In genomic region chr17:74977802-74978201, GRCh38 we compare ENCODE assay signal across 22 cellular contexts. TPM values are rescaled to one million over a fixed set of nuclear protein-coding genes. Genes with fewer than 3 reads are reported as not detected.
DNase-seq lines count a peak whose midpoint lies in the region; ATAC-seq, FAIRE-seq and TF ChIP-seq lines count a peak whose summit lies in the region.
"Had no signal": no experiment of that assay in that cellular context is flagged by ENCODE, and none has a peak within 500 bp of the region (broad histone marks: within the 10 kb centered on the region; RNA-seq: fewer than 3 reads in every experiment).

No MANE protein-coding gene starts in this region.

- H3K27me3 Mint-ChIP-seq in nephron (ENCODE audit: low read depth), result peaks cover 51% of the 10 kb centered on the region

- no peak overlapping the region for H2AFZ ChIP-seq in K562 (ENCODE audit: low read depth, low read length)
- no peak overlapping the region for H2AFZ ChIP-seq in osteoblast (ENCODE audit: low read length)
- H2AFZ ChIP-seq: GM23338 had no signal

- H3K9ac ChIP-seq in K562 (ENCODE audit: insufficient read depth in 1 of 2, low read depth in 2 of 2, low read length in 2 of 2), result no peak overlapping the region

- no peak overlapping the region for H3K27ac Mint-ChIP-seq in nephron
- H3K27ac Mint-ChIP-seq: CD4-positive, alpha-beta memory T cell; GM23338 had no signal

- H3K4me3 ChIP-seq in SJCRH30 (no peak overlapping the region), K562 (no peak overlapping the region), osteoblast (ENCODE audit: insufficient read depth, low read length) (no peak overlapping the region)
- H3K4me3 ChIP-seq: GM12878, GM23338, HAP-1 had no signal

- BruUV-seq in K562 (replicated peaks; lab: Mats Ljungman, UMichigan), result no TSS peak

- peak overlapping the region; percentile 44 for H3K27ac ChIP-seq in SJCRH30
- no peak overlapping the region for H3K27ac ChIP-seq in K562 (ENCODE audit: extremely low read depth, low read depth, low read length)
- H3K27ac ChIP-seq in osteoblast (ENCODE audit: low read depth, low read length), result no peak overlapping the region

- H3K4me1 ChIP-seq in SJCRH30 (peaks cover 5% of the 10 kb centered on the region), K562 (replicated peaks in 1 of 2; ENCODE audit: control insufficient read depth in 2 of 2, insufficient read depth in 2 of 2, low read length in 2 of 2) (peaks cover 21 to 38% of the 10 kb centered on the region in 2 experiments), osteoblast (ENCODE audit: insufficient read depth, low read length) (peaks cover 13% of the 10 kb centered on the region)

- no peaks in the 10 kb centered on the region for H3K9me3 Mint-ChIP-seq in nephron
- H3K9me3 Mint-ChIP-seq: GM23338 had no signal

- H3K4me2 ChIP-seq in K562 (ENCODE audit: insufficient read depth, low read length), result no peak overlapping the region
- no peak overlapping the region for H3K4me2 ChIP-seq in osteoblast (ENCODE audit: insufficient read depth, low read length)
- H3K4me2 ChIP-seq: GM23338 had no signal

- DNase-seq in SJCRH30 (no peak), K562 (ENCODE audit: extremely low read depth in 1 of 4, low spot score in 3 of 4) (no peak), osteoblast (ENCODE audit: insufficient read length, low spot score, missing footprints) (peak; percentile 76), SHP77 (lab: John Stamatoyannopoulos, UW) (no peak), H54 (ENCODE audit: insufficient read length, low spot score) (no peak), retina (no peak)
- DNase-seq: C1 segment of cervical spinal cord; Caco-2; CD4-positive, alpha-beta memory T cell; DMS153; DND-41 had no signal

- in situ Hi-C loops in K562 (cut with MboI), result no loop called here

- 55% methylated on average over 2 of the region's 3 CpGs for WGBS in K562 (ENCODE audit: insufficient coverage, low coverage, missing lambda C conversion rate)

- H3K4me1 Mint-ChIP-seq in nephron, result peaks cover 9% of the 10 kb centered on the region

- no peaks in the 10 kb centered on the region for H3K9me1 ChIP-seq in K562 (ENCODE audit: control insufficient read depth, insufficient read depth, low read length)

- H3K9me3 ChIP-seq in SJCRH30 (replicated peaks) (no peaks in the 10 kb centered on the region), K562 (replicated peaks; ENCODE audit: control insufficient read depth, insufficient read depth, low read depth, low read length) (no peaks in the 10 kb centered on the region), osteoblast (ENCODE audit: low read depth, low read length) (no peaks in the 10 kb centered on the region)
- H3K9me3 ChIP-seq: Caco-2, HAP-1 had no signal

- H4K20me1 ChIP-seq in K562 (replicated peaks; ENCODE audit: control insufficient read depth, insufficient read depth, low read length), result no peaks in the 10 kb centered on the region
- H4K20me1 ChIP-seq in osteoblast (ENCODE audit: insufficient read depth, low read length), result no peaks in the 10 kb centered on the region

- ATAC-seq in K562 (no peak), HG03025 (IDR thresholded peaks at IDR 0.05; ENCODE audit: low FRiP score, unreplicated experiment) (no peak)
- ATAC-seq: GM12878, GM23338 had no signal

- H3K36me3 ChIP-seq in SJCRH30, result no peaks in the 10 kb centered on the region
- H3K36me3 ChIP-seq in K562 (ENCODE audit: control insufficient read depth, insufficient read depth, low read length), result no peaks in the 10 kb centered on the region
- H3K36me3 ChIP-seq in osteoblast (ENCODE audit: insufficient read depth, low read length), result no peaks in the 10 kb centered on the region
- H3K36me3 ChIP-seq: HAP-1 had no signal

- TF ChIP-seq POLR2A in K562 (conservative IDR thresholded peaks at IDR 0.05) (no peak), H54 (IDR thresholded peaks at IDR 0.05; ENCODE audit: low read depth, low read length) (no peak)

- peak overlapping the region in 2 of 3 experiments; percentile 59 to 73 for H3K4me3 Mint-ChIP-seq in nephron
- H3K4me3 Mint-ChIP-seq: CD4-positive, alpha-beta memory T cell; GM23338 had no signal

- TF ChIP-seq RAD21 in K562 (CRISPR knock-in tag; conservative IDR thresholded peaks at IDR 0.05 in 1 of 2, IDR thresholded peaks at IDR 0.05 in 1 of 2), result no peak

- POLR2A ChIA-PET in K562 (lab: Yijun Ruan, JAX), result interaction anchor here (0.6 kb wide), 1 partner anchor 1294 kb away, joined by 4 read pairs; no protein-coding TSS in a partner anchor

- CTCF ChIA-PET in K562 (lab: Yijun Ruan, JAX; ENCODE audit: low intra/inter-chr PET ratio), result no interaction called here

- intact Hi-C loops in K562 (cut with micrococcal nuclease), result no loop called here

- no peak for TF ChIP-seq EP300 in K562 (IDR thresholded peaks at IDR 0.05; ENCODE audit: low read length)

- FAIRE-seq in K562 (lab: Jason Lieb, UNC) (peak; percentile 52), H54 (lab: Jason Lieb, UNC) (no peak)
- FAIRE-seq: G401.6, GM12878, GM18507 had no signal

- TF ChIP-seq CTCF in K562 (IDR thresholded peaks at IDR 0.05 in 2 of 3, conservative IDR thresholded peaks at IDR 0.05 in 1 of 3; ENCODE audit: insufficient read depth in 2 of 3, low read depth in 1 of 3, low read length in 3 of 3) (no peak), nephron (IDR thresholded peaks at IDR 0.05; ENCODE audit: unreplicated experiment in 3 of 3) (no peak), osteoblast (IDR thresholded peaks at IDR 0.05; ENCODE audit: extremely low read depth, low read depth, low read length) (no peak)

- 0 out of 3 replicates have a peak, but pooled peaks cover 3% of the 10 kb centered on the region for H3K79me2 ChIP-seq in K562 (ENCODE audit: control insufficient read depth, insufficient read depth, low read length)
- H3K79me2 ChIP-seq in osteoblast (ENCODE audit: insufficient read depth, low read length), result no peaks in the 10 kb centered on the region

- H3K36me3 Mint-ChIP-seq in nephron (ENCODE audit: low read depth), result no peaks in the 10 kb centered on the region
- H3K36me3 Mint-ChIP-seq: CD4-positive, alpha-beta memory T cell had no signal

- H3K27me3 ChIP-seq in SJCRH30, result peaks cover 20% of the 10 kb centered on the region
- 0 out of 5 replicates have a peak, but pooled peaks cover 0 to 4% of the 10 kb centered on the region in 2 experiments for H3K27me3 ChIP-seq in K562 (ENCODE audit: control insufficient read depth in 2 of 2, insufficient read depth in 2 of 2, low read length in 2 of 2)
- H3K27me3 ChIP-seq in osteoblast (ENCODE audit: insufficient read depth, low read length), result peaks cover 32% of the 10 kb centered on the region

RNA-seq across cellular contexts. Expression of gene HID1, which starts 5.2 kb away (rescaled TPM):
- 0.71 and 1.7 TPM in 2 replicates for total RNA-seq in SJCRH30 (2014; rRNA removed; shearing (Covaris generic))
- total RNA-seq in K562 (2011; cell fraction: chromatin; rRNA removed; ENCODE audit: low replicate concordance), result 1.1 and 7.8 TPM in 2 replicates
- 2.2 and 4.0 TPM in 2 replicates for total RNA-seq in K562 (2011; cell fraction: nucleolus; rRNA removed)
- total RNA-seq in K562 (2011; cell fraction: nucleoplasm; rRNA removed), result 2.1 and 2.5 TPM in 2 replicates
- 0.04 and 0.14 TPM in 2 replicates for total RNA-seq in K562 (2014; rRNA removed)
- total RNA-seq in K562 (2014; rRNA removed; fragmentation: Illumina TruSeq; extraction: Trizol), result 0.19 TPM in 1 of 2 replicates, not detected in the other
- 0.15 and 0.54 TPM in 2 replicates for total RNA-seq in K562 (2015; rRNA removed; fragmentation: Illumina TruSeq; extraction: Trizol)
- total RNA-seq in K562 (2021), result 0.91 and 1.2 TPM in 2 replicates
- 0.53 and 1.4 TPM in 2 replicates for polyA plus RNA-seq in K562 (2011; rRNA removed)
- polyA plus RNA-seq in K562 (2011; cell fraction: cytosol; rRNA removed), result 0.32 and 1.4 TPM in 2 replicates
- polyA plus RNA-seq in K562 (2011; cell fraction: nucleus; rRNA removed), result 7.9 and 8.7 TPM in 2 replicates
- 1.3 and 3.5 TPM in 2 replicates for polyA plus RNA-seq in K562 (2012)
- 0.53 and 0.71 TPM in 2 replicates for polyA plus RNA-seq in K562 (2014; fragmentation: Illumina TruSeq; extraction: Trizol)
- under 1 TPM in 1 of 2 experiments, not detected in 1; 0.15 TPM for polyA plus RNA-seq in K562 (2014; fragmentation: Nextera tagmentation; extraction: Ambion mirVana)
- polyA plus RNA-seq in K562 (2014; rRNA removed), result 1.1 and 2.1 TPM in 2 replicates
- polyA minus RNA-seq in K562 (2011; rRNA and poly(A)+ RNA removed), result 0.75 and 1.2 TPM in 2 replicates
- polyA minus RNA-seq in K562 (2011; cell fraction: cytosol; rRNA and poly(A)+ RNA removed), result 1.4 TPM in 1 of 2 replicates, not detected in the other
- 1.6 and 1.7 TPM in 2 replicates for polyA minus RNA-seq in K562 (2011; cell fraction: nucleus; rRNA and poly(A)+ RNA removed)
- 0.36 TPM in 1 of 2 replicates, not detected in the other for total RNA-seq in osteoblast

RNA-seq across cellular contexts. Expression of gene CDR2L, which starts 9.6 kb away (rescaled TPM):
- 10.9 and 11.3 TPM in 2 replicates for total RNA-seq in SJCRH30 (2014; rRNA removed; shearing (Covaris generic))
- total RNA-seq in K562 (2011; cell fraction: chromatin; rRNA removed; ENCODE audit: low replicate concordance), result 1.3 and 5.0 TPM in 2 replicates
- total RNA-seq in K562 (2011; cell fraction: nucleolus; rRNA removed), result 3.9 and 4.0 TPM in 2 replicates
- 2.5 and 3.4 TPM in 2 replicates for total RNA-seq in K562 (2011; cell fraction: nucleoplasm; rRNA removed)
- total RNA-seq in K562 (2014; rRNA removed) (8.8 and 9.8 TPM in 2 replicates), K562 (2014; rRNA removed; fragmentation: Illumina TruSeq; extraction: Trizol) (2.0 and 2.7 TPM in 2 replicates), K562 (2015; rRNA removed; fragmentation: Illumina TruSeq; extraction: Trizol) (4.0 and 4.3 TPM in 2 replicates), K562 (2021) (15.5 and 16.0 TPM in 2 replicates), osteoblast (15.9 and 16.6 TPM in 2 replicates)
- polyA plus RNA-seq in K562 (2011; rRNA removed) (3.1 and 5.5 TPM in 2 replicates), K562 (2014; fragmentation: Illumina TruSeq; extraction: Trizol) (7.3 and 8.9 TPM in 2 replicates), K562 (2014; fragmentation: Nextera tagmentation; extraction: Ambion mirVana) (1 to 10 TPM; 5.3 to 8.2 TPM), K562 (2014; rRNA removed) (8.0 and 9.8 TPM in 2 replicates)
- polyA plus RNA-seq in K562 (2011; cell fraction: cytosol; rRNA removed), result 6.0 and 8.6 TPM in 2 replicates
- polyA plus RNA-seq in K562 (2011; cell fraction: nucleus; rRNA removed), result 6.9 and 7.8 TPM in 2 replicates
- 6.1 and 7.1 TPM in 2 replicates for polyA plus RNA-seq in K562 (2012)
- polyA minus RNA-seq in K562 (2011; rRNA and poly(A)+ RNA removed), result 1.8 and 2.2 TPM in 2 replicates
- polyA minus RNA-seq in K562 (2011; cell fraction: cytosol; rRNA and poly(A)+ RNA removed), result 4.5 and 6.5 TPM in 2 replicates
- 1.5 and 1.7 TPM in 2 replicates for polyA minus RNA-seq in K562 (2011; cell fraction: nucleus; rRNA and poly(A)+ RNA removed)
- polyA plus RNA-seq: CD4-positive, alpha-beta memory T cell had no signal

RNA-seq across cellular contexts. Expression of gene MRPL58, which starts 34.7 kb away (rescaled TPM):
- total RNA-seq in SJCRH30 (2014; rRNA removed; shearing (Covaris generic)), result 39.6 and 39.8 TPM in 2 replicates
- total RNA-seq in K562 (2011; cell fraction: chromatin; rRNA removed; ENCODE audit: low replicate concordance), result 11.9 TPM in 2 replicates
- total RNA-seq in K562 (2011; cell fraction: nucleolus; rRNA removed), result 10.9 and 13.3 TPM in 2 replicates
- total RNA-seq in K562 (2011; cell fraction: nucleoplasm; rRNA removed), result 12.6 and 13.2 TPM in 2 replicates
- 93.8 and 157 TPM in 2 replicates for total RNA-seq in K562 (2014; rRNA removed)
- 68.1 and 70.9 TPM in 2 replicates for total RNA-seq in K562 (2014; rRNA removed; fragmentation: Illumina TruSeq; extraction: Trizol)
- 70.3 and 72.4 TPM in 2 replicates for total RNA-seq in K562 (2015; rRNA removed; fragmentation: Illumina TruSeq; extraction: Trizol)
- total RNA-seq in K562 (2021), result 70.2 and 75.7 TPM in 2 replicates
- 79.8 and 82.4 TPM in 2 replicates for polyA plus RNA-seq in K562 (2011; rRNA removed)
- polyA plus RNA-seq in K562 (2011; cell fraction: cytosol; rRNA removed), result 59.1 and 66.8 TPM in 2 replicates
- polyA plus RNA-seq in K562 (2011; cell fraction: nucleus; rRNA removed), result 25.0 and 36.4 TPM in 2 replicates
- polyA plus RNA-seq in K562 (2012), result 64.3 and 69.3 TPM in 2 replicates
- polyA plus RNA-seq in K562 (2014; fragmentation: Illumina TruSeq; extraction: Trizol), result 75.9 and 84.4 TPM in 2 replicates
- 10 to 100 TPM; 30.8 to 49.6 TPM for polyA plus RNA-seq in K562 (2014; fragmentation: Nextera tagmentation; extraction: Ambion mirVana)
- 98.0 and 107 TPM in 2 replicates for polyA plus RNA-seq in K562 (2014; rRNA removed)
- polyA minus RNA-seq in K562 (2011; rRNA and poly(A)+ RNA removed), result 36.9 and 37.2 TPM in 2 replicates
- 24.2 and 34.5 TPM in 2 replicates for polyA minus RNA-seq in K562 (2011; cell fraction: cytosol; rRNA and poly(A)+ RNA removed)
- 8.3 and 14.6 TPM in 2 replicates for polyA minus RNA-seq in K562 (2011; cell fraction: nucleus; rRNA and poly(A)+ RNA removed)
- 21.2 and 23.5 TPM in 2 replicates for total RNA-seq in osteoblast

RNA-seq across cellular contexts. Expression of gene OTOP3, which starts 42.1 kb away (rescaled TPM):
- total RNA-seq in SJCRH30 (2014; rRNA removed; shearing (Covaris generic)), result not detected in 2 replicates
- not detected in 2 replicates for total RNA-seq in K562 (2011; cell fraction: chromatin; rRNA removed; ENCODE audit: low replicate concordance)
- not detected in 2 replicates for total RNA-seq in K562 (2011; cell fraction: nucleolus; rRNA removed)
- not detected in 2 replicates for total RNA-seq in K562 (2011; cell fraction: nucleoplasm; rRNA removed)
- total RNA-seq in K562 (2014; rRNA removed), result not detected in 2 replicates
- total RNA-seq in K562 (2014; rRNA removed; fragmentation: Illumina TruSeq; extraction: Trizol), result not detected in 2 replicates
- total RNA-seq in K562 (2015; rRNA removed; fragmentation: Illumina TruSeq; extraction: Trizol), result not detected in 2 replicates
- not detected in 2 replicates for total RNA-seq in K562 (2021)
- not detected in 2 replicates for polyA plus RNA-seq in K562 (2011; rRNA removed)
- not detected in 2 replicates for polyA plus RNA-seq in K562 (2011; cell fraction: cytosol; rRNA removed)
- polyA plus RNA-seq in K562 (2011; cell fraction: nucleus; rRNA removed), result not detected in 2 replicates
- polyA plus RNA-seq in K562 (2012), result not detected in 2 replicates
- not detected in 2 replicates for polyA plus RNA-seq in K562 (2014; fragmentation: Illumina TruSeq; extraction: Trizol)
- not detected for polyA plus RNA-seq in K562 (2014; fragmentation: Nextera tagmentation; extraction: Ambion mirVana)
- polyA plus RNA-seq in K562 (2014; rRNA removed), result not detected in 2 replicates
- polyA minus RNA-seq in K562 (2011; rRNA and poly(A)+ RNA removed), result not detected in 2 replicates
- polyA minus RNA-seq in K562 (2011; cell fraction: cytosol; rRNA and poly(A)+ RNA removed), result not detected in 2 replicates
- polyA minus RNA-seq in K562 (2011; cell fraction: nucleus; rRNA and poly(A)+ RNA removed), result not detected in 2 replicates
- not detected in 2 replicates for total RNA-seq in osteoblast
- total RNA-seq: A172; A673; Caco-2; CD4-positive, alpha-beta memory T cell; GM12878; GM23338; H4 had no signal
- polyA plus RNA-seq: BJ; CD4-positive, alpha-beta memory T cell; GM23338 had no signal

RNA-seq across cellular contexts. Expression of gene OTOP2, which starts 53.7 kb away (rescaled TPM):
- total RNA-seq in SJCRH30 (2014; rRNA removed; shearing (Covaris generic)), result not detected in 2 replicates
- total RNA-seq in K562 (2011; cell fraction: chromatin; rRNA removed; ENCODE audit: low replicate concordance), result 0.40 and 0.51 TPM in 2 replicates
- 0.17 and 0.26 TPM in 2 replicates for total RNA-seq in K562 (2011; cell fraction: nucleolus; rRNA removed)
- total RNA-seq in K562 (2011; cell fraction: nucleoplasm; rRNA removed), result 0.46 TPM in 1 of 2 replicates, not detected in the other
- not detected in 2 replicates for total RNA-seq in K562 (2014; rRNA removed)
- total RNA-seq in K562 (2014; rRNA removed; fragmentation: Illumina TruSeq; extraction: Trizol), result 0.11 TPM in 1 of 2 replicates, not detected in the other
- total RNA-seq in K562 (2015; rRNA removed; fragmentation: Illumina TruSeq; extraction: Trizol), result 0.19 and 0.36 TPM in 2 replicates
- 0.18 and 0.27 TPM in 2 replicates for total RNA-seq in K562 (2021)
- 0.28 and 0.31 TPM in 2 replicates for polyA plus RNA-seq in K562 (2011; rRNA removed)
- polyA plus RNA-seq in K562 (2011; cell fraction: cytosol; rRNA removed), result 0.28 and 0.42 TPM in 2 replicates
- 1.1 and 1.2 TPM in 2 replicates for polyA plus RNA-seq in K562 (2011; cell fraction: nucleus; rRNA removed)
- polyA plus RNA-seq in K562 (2012), result 0.35 and 0.68 TPM in 2 replicates
- polyA plus RNA-seq in K562 (2014; fragmentation: Illumina TruSeq; extraction: Trizol), result 0.25 TPM in 1 of 2 replicates, not detected in the other
- under 1 TPM; 0.04 to 0.06 TPM for polyA plus RNA-seq in K562 (2014; fragmentation: Nextera tagmentation; extraction: Ambion mirVana)
- 0.08 and 0.09 TPM in 2 replicates for polyA plus RNA-seq in K562 (2014; rRNA removed)
- 0.09 TPM in 1 of 2 replicates, not detected in the other for polyA minus RNA-seq in K562 (2011; rRNA and poly(A)+ RNA removed)
- polyA minus RNA-seq in K562 (2011; cell fraction: cytosol; rRNA and poly(A)+ RNA removed), result not detected in 2 replicates
- polyA minus RNA-seq in K562 (2011; cell fraction: nucleus; rRNA and poly(A)+ RNA removed), result 0.27 and 0.33 TPM in 2 replicates
- not detected in 2 replicates for total RNA-seq in osteoblast
- total RNA-seq: A172; A673; Caco-2; CD4-positive, alpha-beta memory T cell; GM12878; GM23338; H4 had no signal
- polyA plus RNA-seq: BJ; CD4-positive, alpha-beta memory T cell; GM12878; GM23338 had no signal
